In the genomic region with DNA sequence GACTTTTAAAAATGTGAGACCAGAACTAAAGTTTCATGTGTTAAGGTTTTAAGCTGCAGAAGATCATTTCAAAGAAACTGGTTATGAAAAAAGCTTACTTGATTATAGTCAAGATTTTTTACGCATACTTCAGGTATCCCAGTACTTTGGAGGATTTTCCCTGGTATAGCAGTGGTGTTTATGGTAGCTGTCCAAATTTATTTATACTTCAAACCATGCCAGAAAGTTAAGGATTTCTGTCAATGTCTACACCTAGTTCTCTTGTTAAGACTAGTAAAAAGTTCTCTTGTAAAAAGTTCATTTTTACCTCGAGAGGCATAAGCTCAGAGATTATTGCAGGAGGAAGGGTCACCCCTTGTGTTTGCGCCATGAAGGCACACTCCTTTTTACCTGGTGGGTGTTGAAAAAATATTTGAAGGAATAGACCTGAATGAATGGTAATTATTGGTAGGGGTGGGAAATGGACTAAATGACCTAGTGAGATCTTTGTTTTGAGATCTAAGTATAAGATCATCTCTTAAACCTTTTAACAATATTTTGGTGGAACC, we compare ENCODE assay signal across 8 cellular contexts. TPM values are rescaled to one million over a fixed set of nuclear protein-coding genes. Genes with fewer than 3 reads are reported as not detected.
DNase-seq lines count a peak whose midpoint lies in the region; ATAC-seq and TF ChIP-seq lines count a peak whose summit lies in the region.

No MANE protein-coding gene starts in this region.

- intact Hi-C loops in activated B cell treated with CpG ODN at 0.5 μM for 24 hours (cut with micrococcal nuclease), result loop anchor here (5.0 to 10.0 kb wide), 2 partner anchors 402 to 1395 kb away; partner anchors contain the start of gene HLCS
- intact Hi-C loops in right cardiac atrium (cut with DNase I), result loop anchor here (5.0 to 10.0 kb wide), 5 partner anchors 102 to 195 kb away; partner anchors contain the start of gene VPS26C (in 3 of the 4)

- H3K9me2 ChIP-seq in SK-N-SH, result no peaks in the 10 kb centered on the region

- H3K9me3 ChIP-seq in SK-N-SH (no peaks in the 10 kb centered on the region), right cardiac atrium (ENCODE audit: control insufficient read depth, low read length) (no peaks in the 10 kb centered on the region)

- TF ChIP-seq RAD21 in SK-N-SH (IDR thresholded peaks at IDR 0.05; ENCODE audit: low read length), result no peak

- H3K4me1 Mint-ChIP-seq in activated B cell treated with CpG ODN at 0.5 μM for 24 hours, result peaks cover 70% of the 10 kb centered on the region
- peaks cover 34 to 52% of the 10 kb centered on the region in 2 donors for H3K4me1 Mint-ChIP-seq in stimulated activated naive B cell treated with anti-CD40 and anti-IgM and Interleukin-4, amounts not matched to agents 10 μg/mL and 1 μg/mL and 100 μg/mL, for 72 hours

- TF ChIP-seq CTCF in SK-N-SH (IDR thresholded peaks at IDR 0.05) (no peak), activated B cell treated with CpG ODN at 0.5 μM for 24 hours (IDR thresholded peaks at IDR 0.05) (no peak)

- peak overlapping the region in 1 of 2 experiments; percentile 82; a peak in 3 of 4 replicates for H3K27ac ChIP-seq in SK-N-SH (ENCODE audit: low read depth in 2 of 2, low read length in 1 of 2)
- no peak overlapping the region for H3K27ac ChIP-seq in right cardiac atrium (ENCODE audit: low read length)

- H3K4me1 ChIP-seq in SK-N-SH (ENCODE audit: control insufficient read depth in 1 of 2, insufficient read depth in 2 of 2, low read depth in 1 of 2, low read length in 1 of 2), result peaks cover 24 to 28% of the 10 kb centered on the region in 2 experiments; a peak in 3 of 4 replicates
- H3K4me1 ChIP-seq in right cardiac atrium (ENCODE audit: control insufficient read depth, insufficient read depth, low read length), result no peaks in the 10 kb centered on the region

- TF ChIP-seq EP300 in SK-N-SH (IDR thresholded peaks at IDR 0.05; ENCODE audit: borderline replicate concordance in 1 of 2, low read depth in 1 of 2, low read length in 1 of 2), result no peak

- peak overlapping the region; percentile 88 for H3K4me3 Mint-ChIP-seq in activated B cell treated with CpG ODN at 0.5 μM for 24 hours
- peak overlapping the region; percentile 86 to 89 for H3K4me3 Mint-ChIP-seq in stimulated activated naive B cell treated with anti-CD40 and anti-IgM and Interleukin-4, amounts not matched to agents 10 μg/mL and 1 μg/mL and 100 μg/mL, for 72 hours

- peak overlapping the region; percentile 80 for H3K27ac Mint-ChIP-seq in activated B cell treated with CpG ODN at 0.5 μM for 24 hours
- H3K27ac Mint-ChIP-seq in stimulated activated naive B cell treated with anti-CD40 and anti-IgM and Interleukin-4, amounts not matched to agents 10 μg/mL and 1 μg/mL and 100 μg/mL, for 72 hours, result no peak overlapping the region

- peaks cover 64% of the 10 kb centered on the region for H4K20me1 ChIP-seq in SK-N-SH (ENCODE audit: insufficient read depth)

- no peak for DNase-seq in SK-N-SH
- DNase-seq in activated B cell treated with CpG ODN at 0.5 μM for 24 hours, result no peak
- no peak for DNase-seq in right cardiac atrium
- DNase-seq in stimulated activated naive B cell treated with anti-CD40 and anti-IgM and Interleukin-4, amounts not matched to agents 10 μg/mL and 1 μg/mL and 100 μg/mL, for 72 hours, result no peak
- DNase-seq in NCI-H2227 (lab: John Stamatoyannopoulos, UW; ENCODE audit: unreplicated experiment), result no peak

- H3K27me3 ChIP-seq in SK-N-SH (ENCODE audit: insufficient read depth) (no peaks in the 10 kb centered on the region), right cardiac atrium (ENCODE audit: control insufficient read depth, insufficient read depth) (no peaks in the 10 kb centered on the region)

- WGBS in SK-N-SH (ENCODE audit: low lambda C conversion rate), result 54% methylated on average over 3 of the region's 3 CpGs
- 34% methylated on average over 3 of the region's 3 CpGs for WGBS in right cardiac atrium

- POLR2A ChIA-PET in SK-N-SH (lab: Yijun Ruan, JAX), result no interaction called here
- POLR2A ChIA-PET in activated B cell treated with CpG ODN at 0.5 μM for 24 hours (lab: Charles Lee), result interaction anchor here (0.6 to 4.4 kb wide), 4 partner anchors 102 to 1944 kb away, joined by 3 to 25 read pairs (median 3); partner anchors contain the start of gene VPS26C

- H3K36me3 Mint-ChIP-seq in activated B cell treated with CpG ODN at 0.5 μM for 24 hours (ENCODE audit: low read depth), result peaks cover 11% of the 10 kb centered on the region
- peaks cover 4 to 11% of the 10 kb centered on the region in 2 donors for H3K36me3 Mint-ChIP-seq in stimulated activated naive B cell treated with anti-CD40 and anti-IgM and Interleukin-4, amounts not matched to agents 10 μg/mL and 1 μg/mL and 100 μg/mL, for 72 hours

- peak overlapping the region; percentile 89 for H3K4me2 ChIP-seq in SK-N-SH

- H3K36me3 ChIP-seq in SK-N-SH (replicated peaks in 1 of 2; ENCODE audit: control insufficient read depth in 1 of 2, insufficient read depth in 2 of 2, low read length in 1 of 2), result no peaks in the 10 kb centered on the region

- H2AFZ ChIP-seq in SK-N-SH (ENCODE audit: low read depth), result no peak overlapping the region

- no peaks in the 10 kb centered on the region for H3K27me3 Mint-ChIP-seq in activated B cell treated with CpG ODN at 0.5 μM for 24 hours
- H3K27me3 Mint-ChIP-seq in stimulated activated naive B cell treated with anti-CD40 and anti-IgM and Interleukin-4, amounts not matched to agents 10 μg/mL and 1 μg/mL and 100 μg/mL, for 72 hours, result no peaks in the 10 kb centered on the region

- CTCF ChIA-PET in SK-N-SH (lab: Yijun Ruan, JAX) (interaction anchor here (1.1 to 4.6 kb wide), 4 partner anchors 17 to 392 kb away, joined by 3 to 20 read pairs (median 6); no protein-coding TSS in a partner anchor), activated B cell treated with CpG ODN at 0.5 μM for 24 hours (lab: Charles Lee) (interaction anchor here (1.1 to 1.2 kb wide), 2 partner anchors 94 to 102 kb away, joined by 3 read pairs; partner anchors contain the start of gene VPS26C)

- ATAC-seq in SK-N-SH treated with all-trans-retinoic acid at 6 μM for 48 hours, result no peak
- ATAC-seq in activated B cell treated with CpG ODN at 0.5 μM for 24 hours (ENCODE audit: low read depth), result no peak
- ATAC-seq in right cardiac atrium, result no peak
- ATAC-seq in stimulated activated naive B cell treated with anti-CD40 and anti-IgM and Interleukin-4, amounts not matched to agents 10 μg/mL and 1 μg/mL and 100 μg/mL, for 72 hours (replicated peaks), result no peak
- no peak for ATAC-seq in GM19452 (IDR thresholded peaks at IDR 0.05; ENCODE audit: unreplicated experiment)
- no peak for ATAC-seq in HG03196 (IDR thresholded peaks at IDR 0.05; ENCODE audit: unreplicated experiment)

- peak overlapping the region; percentile 95; the same call in 1 of the 2 replicates for H3K9ac ChIP-seq in SK-N-SH

- no peaks in the 10 kb centered on the region for H3K9me3 Mint-ChIP-seq in activated B cell treated with CpG ODN at 0.5 μM for 24 hours
- H3K9me3 Mint-ChIP-seq in stimulated activated naive B cell treated with anti-CD40 and anti-IgM and Interleukin-4, amounts not matched to agents 10 μg/mL and 1 μg/mL and 100 μg/mL, for 72 hours, result peaks cover 0 to 3% of the 10 kb centered on the region in 2 donors

- H3K4me3 ChIP-seq in SK-N-SH (ENCODE audit: low read depth in 2 of 2, low read length in 1 of 2) (peak overlapping the region; percentile 90 to 92), right cardiac atrium (ENCODE audit: low read length) (peak overlapping the region; percentile 42)

- peaks cover 34% of the 10 kb centered on the region for H3F3A ChIP-seq in SK-N-SH (replicated peaks; ENCODE audit: insufficient read depth)

- peaks cover 81% of the 10 kb centered on the region for H3K79me2 ChIP-seq in SK-N-SH (ENCODE audit: insufficient read depth)

TF ChIP-seq in SK-N-SH, 30 proteins besides CTCF, POLR2A, EP300 and RAD21 (continues in another document):
- TF ChIP-seq, protein P1, sequence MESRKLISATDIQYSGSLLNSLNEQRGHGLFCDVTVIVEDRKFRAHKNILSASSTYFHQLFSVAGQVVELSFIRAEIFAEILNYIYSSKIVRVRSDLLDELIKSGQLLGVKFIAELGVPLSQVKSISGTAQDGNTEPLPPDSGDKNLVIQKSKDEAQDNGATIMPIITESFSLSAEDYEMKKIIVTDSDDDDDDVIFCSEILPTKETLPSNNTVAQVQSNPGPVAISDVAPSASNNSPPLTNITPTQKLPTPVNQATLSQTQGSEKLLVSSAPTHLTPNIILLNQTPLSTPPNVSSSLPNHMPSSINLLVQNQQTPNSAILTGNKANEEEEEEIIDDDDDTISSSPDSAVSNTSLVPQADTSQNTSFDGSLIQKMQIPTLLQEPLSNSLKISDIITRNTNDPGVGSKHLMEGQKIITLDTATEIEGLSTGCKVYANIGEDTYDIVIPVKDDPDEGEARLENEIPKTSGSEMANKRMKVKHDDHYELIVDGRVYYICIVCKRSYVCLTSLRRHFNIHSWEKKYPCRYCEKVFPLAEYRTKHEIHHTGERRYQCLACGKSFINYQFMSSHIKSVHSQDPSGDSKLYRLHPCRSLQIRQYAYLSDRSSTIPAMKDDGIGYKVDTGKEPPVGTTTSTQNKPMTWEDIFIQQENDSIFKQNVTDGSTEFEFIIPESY (IDR thresholded peaks at IDR 0.05; ENCODE audit: borderline replicate concordance, low read depth), result no peak
- TF ChIP-seq TEAD4 (IDR thresholded peaks at IDR 0.05; ENCODE audit: borderline replicate concordance, insufficient read depth), result no peak
- no peak for TF ChIP-seq SMC3 (IDR thresholded peaks at IDR 0.05; ENCODE audit: low read depth, low read length)

TF ChIP-seq in SK-N-SH treated with all-trans-retinoic acid at 6 μM for 48 hours, 23 proteins besides CTCF, POLR2A, EP300 and RAD21 (continues in another document):
- no peak for TF ChIP-seq TOX (CRISPR knock-in tag; IDR thresholded peaks at IDR 0.05; ENCODE audit: borderline replicate concordance)
- no peak for TF ChIP-seq ARNTL (CRISPR knock-in tag; IDR thresholded peaks at IDR 0.05; ENCODE audit: borderline replicate concordance, low read depth)
- no peak for TF ChIP-seq BACH2 (CRISPR knock-in tag; IDR thresholded peaks at IDR 0.05; ENCODE audit: borderline replicate concordance)
- no peak for TF ChIP-seq ZNF8 (CRISPR knock-in tag; IDR thresholded peaks at IDR 0.05)
- TF ChIP-seq GLIS3 (CRISPR knock-in tag; IDR thresholded peaks at IDR 0.05), result no peak

RNA-seq across cellular contexts. Expression of gene DYRK1A, which starts 2.8 kb away (rescaled TPM):
- polyA plus RNA-seq in SK-N-SH (2012; rRNA removed), result 19.3 and 21.5 TPM in 2 replicates
- polyA plus RNA-seq in SK-N-SH (2012; cell fraction: cytosol; rRNA removed), result 14.1 and 14.7 TPM in 2 replicates
- 29.4 and 65.6 TPM in 2 replicates for polyA plus RNA-seq in SK-N-SH (2012; cell fraction: nucleus; rRNA removed)
- total RNA-seq in activated B cell treated with CpG ODN at 0.5 μM for 24 hours, result 93.4 and 99.9 TPM in 2 replicates
- total RNA-seq in right cardiac atrium, result 10 to 100 TPM; 67.6 to 76.9 (median 73.4) TPM
- 28.4 TPM for polyA plus RNA-seq in right cardiac atrium
